29 cellular contexts compared by ENCODE assay signal in genomic region chr21:15466329-15466728, GRCh38.
"Had no signal": no experiment of that assay in that cellular context is flagged by ENCODE, and none has a peak within 500 bp of the region (broad histone marks: within the 10 kb centered on the region; RNA-seq: fewer than 3 reads in every experiment).

No MANE protein-coding gene starts in this region.

- H3K27ac ChIP-seq: body of pancreas, colonic mucosa, epithelial cell of prostate, esophagus squamous epithelium had no signal

- ATAC-seq: activated T-cell treated with anti-CD3 and anti-CD28 coated beads, Interleukin-2, amount 50 U/mL, for 4 hours; activated T-helper 17 cell treated with anti-CD3 and anti-CD28 coated beads, Interleukin-2, amount 50 U/mL, for 72 hours; body of pancreas; T-helper 17 cell had no signal

- H3K4me3 Mint-ChIP-seq: activated CD4-positive, alpha-beta memory T cell treated with anti-CD3 and anti-CD28 coated beads, Interleukin-2, amount 10 ng/mL, durations not matched to agents 7 days and 5 days; activated CD4-positive, alpha-beta T cell treated with anti-CD3 and anti-CD28 coated beads, Interleukin-2, amount 10 ng/mL, durations not matched to agents 7 days and 5 days; activated naive CD8-positive, alpha-beta T cell; activated T-cell treated with anti-CD3 and anti-CD28 coated beads, Interleukin-2, amount 50 U/mL, for 4 hours; activated T-helper 17 cell treated with anti-CD3 and anti-CD28 coated beads, Interleukin-2, amount 50 U/mL, for 72 hours; T-helper 17 cell; T-helper 2 cell treated with Interferon-gamma antibody and Interleukin-4, amounts not matched to agents 5 μg/mL and 100 μg/mL, for 36 hours had no signal

- H3K27me3 ChIP-seq: body of pancreas, colonic mucosa, esophagus squamous epithelium had no signal

- H3K4me3 ChIP-seq: body of pancreas, colonic mucosa, esophagus squamous epithelium had no signal

- H3K27me3 Mint-ChIP-seq: activated CD4-positive, alpha-beta memory T cell treated with anti-CD3 and anti-CD28 coated beads, Interleukin-2, amount 10 ng/mL, durations not matched to agents 7 days and 5 days; activated CD4-positive, alpha-beta T cell treated with anti-CD3 and anti-CD28 coated beads, Interleukin-2, amount 10 ng/mL, durations not matched to agents 7 days and 5 days; activated naive CD8-positive, alpha-beta T cell had no signal

- H3K4me1 ChIP-seq: body of pancreas, colonic mucosa, esophagus squamous epithelium had no signal

- H3K9me3 Mint-ChIP-seq: activated CD4-positive, alpha-beta memory T cell treated with anti-CD3 and anti-CD28 coated beads, Interleukin-2, amount 10 ng/mL, durations not matched to agents 7 days and 5 days; activated T-cell treated with anti-CD3 and anti-CD28 coated beads, Interleukin-2, amount 50 U/mL, for 4 hours; activated T-helper 17 cell treated with anti-CD3 and anti-CD28 coated beads, Interleukin-2, amount 50 U/mL, for 72 hours; T-helper 2 cell treated with Interferon-gamma antibody and Interleukin-4, amounts not matched to agents 5 μg/mL and 100 μg/mL, for 36 hours had no signal

- DNase-seq: activated CD4-positive, alpha-beta memory T cell treated with anti-CD3 and anti-CD28 coated beads, Interleukin-2, amount 10 ng/mL, durations not matched to agents 7 days and 5 days; activated CD4-positive, alpha-beta T cell treated with anti-CD3 and anti-CD28 coated beads for 1 hour; activated CD4-positive, alpha-beta T cell treated with anti-CD3 and anti-CD28 coated beads for 4 hours; activated CD4-positive, alpha-beta T cell treated with anti-CD3 and anti-CD28 coated beads, Interleukin-2, amount 10 ng/mL, durations not matched to agents 7 days and 5 days; activated CD4-positive, alpha-beta T cell treated with anti-CD3 and anti-CD28 coated beads, Interleukin-2, amount 50 U/mL, for 4 hours; activated CD8-positive, alpha-beta memory T cell treated with anti-CD3 and anti-CD28 coated beads for 24 hours; activated effector memory CD4-positive, alpha-beta T cell treated with Interleukin-2 at 50 U/mL for 16 hours; activated gamma-delta T cell treated with Interleukin-2 at 50 U/mL for 16 hours; activated naive CD4-positive, alpha-beta T cell treated with anti-CD3 and anti-CD28 coated beads, Interleukin-2, amount 50 U/mL, for 16 hours; activated naive CD4-positive, alpha-beta T cell treated with Interleukin-2 at 50 U/mL for 16 hours; activated T-cell treated with anti-CD3 and anti-CD28 coated beads, Interleukin-2, amount 50 U/mL, for 4 hours; amniotic stem cell; aorta; body of pancreas; caudate nucleus; colonic mucosa; effector CD8-positive, alpha-beta T cell; esophagus squamous epithelium; foreskin melanocyte; head of caudate nucleus; hippocampal formation; T-helper 17 cell; T1000 had no signal

- H3K4me1 Mint-ChIP-seq: activated CD4-positive, alpha-beta memory T cell treated with anti-CD3 and anti-CD28 coated beads, Interleukin-2, amount 10 ng/mL, durations not matched to agents 7 days and 5 days; activated CD4-positive, alpha-beta T cell treated with anti-CD3 and anti-CD28 coated beads, Interleukin-2, amount 10 ng/mL, durations not matched to agents 7 days and 5 days; activated T-helper 17 cell treated with anti-CD3 and anti-CD28 coated beads, Interleukin-2, amount 50 U/mL, for 72 hours; T-helper 17 cell had no signal

- FAIRE-seq: endometrium, endothelial cell of umbilical vein had no signal

- H3K27ac Mint-ChIP-seq: activated CD4-positive, alpha-beta memory T cell treated with anti-CD3 and anti-CD28 coated beads, Interleukin-2, amount 10 ng/mL, durations not matched to agents 7 days and 5 days; activated CD4-positive, alpha-beta T cell treated with anti-CD3 and anti-CD28 coated beads, Interleukin-2, amount 10 ng/mL, durations not matched to agents 7 days and 5 days; activated naive CD8-positive, alpha-beta T cell; activated T-helper 17 cell treated with anti-CD3 and anti-CD28 coated beads, Interleukin-2, amount 50 U/mL, for 72 hours; T-helper 17 cell; T-helper 2 cell treated with Interferon-gamma antibody and Interleukin-4, amounts not matched to agents 5 μg/mL and 100 μg/mL, for 36 hours had no signal

- H3K36me3 ChIP-seq: colonic mucosa, esophagus squamous epithelium had no signal

- H3K9me3 ChIP-seq: body of pancreas, colonic mucosa, esophagus squamous epithelium had no signal
